11 cellular contexts compared by ENCODE assay signal in the genomic region with DNA sequence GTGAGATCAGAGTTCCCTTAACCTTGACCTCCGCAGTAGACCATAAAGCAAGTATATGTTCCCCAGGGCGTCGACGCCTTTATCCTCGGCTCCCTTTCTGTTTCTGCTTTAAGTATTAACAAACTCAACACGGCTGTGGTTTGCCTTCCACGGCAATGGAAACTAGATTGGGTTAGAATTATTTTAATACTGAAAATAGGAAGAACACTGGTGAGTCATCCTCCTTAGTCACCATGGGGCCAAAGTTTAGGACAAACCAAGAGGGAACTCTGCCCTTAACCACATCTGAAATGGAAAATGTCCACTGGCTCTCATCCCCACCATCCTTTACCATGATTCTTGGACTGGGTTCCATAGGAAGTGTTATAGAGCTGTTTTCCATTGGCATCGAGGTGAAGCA.
DNase-seq lines count a peak whose midpoint lies in the region; ATAC-seq and TF ChIP-seq lines count a peak whose summit lies in the region.
"Had no signal": no experiment of that assay in that cellular context is flagged by ENCODE, and none has a peak within 500 bp of the region (broad histone marks: within the 10 kb centered on the region; RNA-seq: fewer than 3 reads in every experiment).

No MANE protein-coding gene starts in this region.

- peaks cover 0 to 4% (median 3%) of the 10 kb centered on the region in 7 donors for H3K9me3 Mint-ChIP-seq in CD14-positive monocyte
- H3K9me3 Mint-ChIP-seq: activated naive CD8-positive, alpha-beta T cell treated with anti-CD3 and anti-CD28 coated beads, Interleukin-2, amount 10 ng/mL, durations not matched to agents 7 days and 5 days had no signal

- no peak overlapping the region for H2BK12ac ChIP-seq in neuronal stem cell (ENCODE audit: low read length)

- no peaks in the 10 kb centered on the region for H3K79me1 ChIP-seq in neuronal stem cell (ENCODE audit: low read depth, low read length)

- H3K14ac ChIP-seq in neuronal stem cell (ENCODE audit: low read length), result no peak overlapping the region

- no peak overlapping the region for H3K4me2 ChIP-seq in neuronal stem cell (ENCODE audit: insufficient read depth, low read length, poor library complexity, severe bottlenecking)

- H3K4me1 ChIP-seq in lung (ENCODE audit: control insufficient read depth in 2 of 2, insufficient read depth in 2 of 2, low read length in 2 of 2), result peaks cover 0 to 5% of the 10 kb centered on the region in 2 donors
- peaks cover 0 to 8% of the 10 kb centered on the region in 2 donors for H3K4me1 ChIP-seq in neuronal stem cell (ENCODE audit: control insufficient read depth in 2 of 2, insufficient read depth in 1 of 2, low read depth in 1 of 2, low read length in 2 of 2)

- no peaks in the 10 kb centered on the region for H3K36me3 ChIP-seq in lung (ENCODE audit: control insufficient read depth in 2 of 2, insufficient read depth in 2 of 2, low read length in 2 of 2)
- no peaks in the 10 kb centered on the region for H3K36me3 ChIP-seq in neuronal stem cell (replicated peaks in 1 of 2; ENCODE audit: control insufficient read depth in 2 of 2, insufficient read depth in 2 of 2, low read length in 2 of 2)

- H3K23ac ChIP-seq in neuronal stem cell (ENCODE audit: low read depth, low read length, poor library complexity), result no peak overlapping the region

- peak overlapping the region in 1 of 2 donors; percentile 68 for H3K4me3 Mint-ChIP-seq in CD14-positive monocyte
- H3K4me3 Mint-ChIP-seq in T-helper 17 cell, result no peak overlapping the region
- H3K4me3 Mint-ChIP-seq: activated naive CD8-positive, alpha-beta T cell treated with anti-CD3 and anti-CD28 coated beads, Interleukin-2, amount 10 ng/mL, durations not matched to agents 7 days and 5 days; stimulated activated memory B cell treated with anti-CD40 and anti-IgM and Interleukin-4, amounts not matched to agents 10 μg/mL and 1 μg/mL and 100 μg/mL, for 72 hours had no signal

- H3K27ac ChIP-seq in lung (ENCODE audit: low read depth in 1 of 2, low read length in 1 of 2) (no peak overlapping the region), neuronal stem cell (replicated peaks; ENCODE audit: low read length) (no peak overlapping the region)

- H3K18ac ChIP-seq in neuronal stem cell (ENCODE audit: low read length), result no peak overlapping the region

- H3K36me3 Mint-ChIP-seq in CD14-positive monocyte, result no peaks in the 10 kb centered on the region
- H3K36me3 Mint-ChIP-seq in T-helper 17 cell (ENCODE audit: low read depth), result no peaks in the 10 kb centered on the region
- H3K36me3 Mint-ChIP-seq: activated naive CD8-positive, alpha-beta T cell treated with anti-CD3 and anti-CD28 coated beads, Interleukin-2, amount 10 ng/mL, durations not matched to agents 7 days and 5 days; stimulated activated memory B cell treated with anti-CD40 and anti-IgM and Interleukin-4, amounts not matched to agents 10 μg/mL and 1 μg/mL and 100 μg/mL, for 72 hours had no signal

- DNase-seq in CD14-positive monocyte (ENCODE audit: low spot score), result peak; percentile 72
- peak; percentile 41 for DNase-seq in LoVo (ENCODE audit: low spot score)
- peak; percentile 90 for DNase-seq in astrocyte of the spinal cord (ENCODE audit: low read depth, low spot score)
- no peak for DNase-seq in lung (ENCODE audit: low spot score)
- no peak for DNase-seq in activated CD4-positive, alpha-beta T cell treated with anti-CD3 and anti-CD28 coated beads, Interleukin-2, amount 50 U/mL, for 4 hours
- no peak for DNase-seq in T-helper 17 cell
- no peak for DNase-seq in neuronal stem cell (ENCODE audit: low spot score)
- DNase-seq: activated naive CD8-positive, alpha-beta T cell treated with anti-CD3 and anti-CD28 coated beads, Interleukin-2, amount 10 ng/mL, durations not matched to agents 7 days and 5 days had no signal

- H4K91ac ChIP-seq in neuronal stem cell (ENCODE audit: low read depth, low read length, poor library complexity), result no peak overlapping the region

- peak; percentile 34 for ATAC-seq in lung (ENCODE audit: insufficient read depth, low FRiP score)
- no peak for ATAC-seq in T-helper 17 cell
- no peak for ATAC-seq in GM21360 (IDR thresholded peaks at IDR 0.05; ENCODE audit: unreplicated experiment)
- ATAC-seq: Panc1; stimulated activated memory B cell treated with anti-CD40 and anti-IgM and Interleukin-4, amounts not matched to agents 10 μg/mL and 1 μg/mL and 100 μg/mL, for 72 hours had no signal

- intact Hi-C loops in CD14-positive monocyte (cut with micrococcal nuclease), result loop anchor here in 1 of 2 donors (1.0 to 5.0 kb wide), 2 partner anchors 8 to 98 kb away; no protein-coding TSS in a partner anchor

- H3K9me3 ChIP-seq in lung (ENCODE audit: control insufficient read depth in 2 of 2, insufficient read depth in 1 of 2, low read length in 1 of 2) (no peaks in the 10 kb centered on the region), T-helper 17 cell (ENCODE audit: control insufficient read depth, low read length, poor library complexity, severe bottlenecking) (no peaks in the 10 kb centered on the region), neuronal stem cell (replicated peaks in 1 of 2; ENCODE audit: control insufficient read depth in 2 of 2, insufficient read depth in 1 of 2, low read depth in 1 of 2, low read length in 2 of 2) (no peaks in the 10 kb centered on the region)

- H2BK120ac ChIP-seq in neuronal stem cell (ENCODE audit: low read depth, low read length), result no peak overlapping the region

- H4K8ac ChIP-seq in neuronal stem cell (ENCODE audit: low read depth, low read length), result no peak overlapping the region

- H2BK5ac ChIP-seq in neuronal stem cell (ENCODE audit: low read length), result no peak overlapping the region

- H3K4me3 ChIP-seq in astrocyte of the spinal cord (ENCODE audit: low read depth, low read length), result no peak overlapping the region
- H3K4me3 ChIP-seq in lung, result no peak overlapping the region
- H3K4me3 ChIP-seq in neuronal stem cell (ENCODE audit: low read length in 2 of 2), result no peak overlapping the region

- H2BK15ac ChIP-seq in neuronal stem cell (ENCODE audit: low read length), result no peak overlapping the region

- H3K9ac ChIP-seq in neuronal stem cell (ENCODE audit: low read depth, low read length, poor library complexity), result no peak overlapping the region

- peaks cover 0 to 10% (median 2%) of the 10 kb centered on the region in 3 donors for H3K27me3 Mint-ChIP-seq in CD14-positive monocyte (ENCODE audit: low read depth in 3 of 3)
- no peaks in the 10 kb centered on the region for H3K27me3 Mint-ChIP-seq in T-helper 17 cell
- H3K27me3 Mint-ChIP-seq: stimulated activated memory B cell treated with anti-CD40 and anti-IgM and Interleukin-4, amounts not matched to agents 10 μg/mL and 1 μg/mL and 100 μg/mL, for 72 hours had no signal

- H3K4ac ChIP-seq in neuronal stem cell (ENCODE audit: low read length), result no peak overlapping the region

- in situ Hi-C loops in astrocyte of the spinal cord (cut with HindIII; ENCODE audit: low sequenced_read_pairs), result no loop called here

- no peak overlapping the region for H2AK5ac ChIP-seq in neuronal stem cell (ENCODE audit: low read depth, low read length)

- H2AFZ ChIP-seq in neuronal stem cell (ENCODE audit: low read length), result no peak overlapping the region

- H3K27me3 ChIP-seq in lung (ENCODE audit: control insufficient read depth, insufficient read depth) (no peaks in the 10 kb centered on the region), neuronal stem cell (ENCODE audit: control insufficient read depth in 3 of 3, insufficient read depth in 3 of 3, low read depth in 1 of 3, low read length in 3 of 3) (no peaks in the 10 kb centered on the region)

- peak overlapping the region; percentile 79 to 95 (median 89) for H3K27ac Mint-ChIP-seq in CD14-positive monocyte
- H3K27ac Mint-ChIP-seq in T-helper 17 cell, result no peak overlapping the region
- H3K27ac Mint-ChIP-seq: activated naive CD8-positive, alpha-beta T cell treated with anti-CD3 and anti-CD28 coated beads, Interleukin-2, amount 10 ng/mL, durations not matched to agents 7 days and 5 days; stimulated activated memory B cell treated with anti-CD40 and anti-IgM and Interleukin-4, amounts not matched to agents 10 μg/mL and 1 μg/mL and 100 μg/mL, for 72 hours had no signal

- WGBS in lung, 2 donors, result 63 to 77% methylated on average over 8 of the region's 8 CpGs
- no CpG with 5 or more reads among the region's 8 CpGs for WGBS in neuronal stem cell (ENCODE audit: extremely low coverage in 2 of 2, insufficient read length in 2 of 2, insufficient replicate concordance in 1 of 2), 2 donors

- peaks cover 25% of the 10 kb centered on the region for H3K4me1 Mint-ChIP-seq in CD14-positive monocyte
- no peaks in the 10 kb centered on the region for H3K4me1 Mint-ChIP-seq in T-helper 17 cell
- H3K4me1 Mint-ChIP-seq: activated naive CD8-positive, alpha-beta T cell treated with anti-CD3 and anti-CD28 coated beads, Interleukin-2, amount 10 ng/mL, durations not matched to agents 7 days and 5 days; stimulated activated memory B cell treated with anti-CD40 and anti-IgM and Interleukin-4, amounts not matched to agents 10 μg/mL and 1 μg/mL and 100 μg/mL, for 72 hours had no signal

- TF ChIP-seq CTCF in CD14-positive monocyte (IDR thresholded peaks at IDR 0.05), result no peak
- no peak for TF ChIP-seq CTCF in astrocyte of the spinal cord (IDR thresholded peaks at IDR 0.05; ENCODE audit: low read depth, low read length)
- TF ChIP-seq CTCF in lung (IDR thresholded peaks at IDR 0.05; ENCODE audit: control extremely low read depth, extremely low read depth), result no peak

Comparison
In these comparisons a context has a peak if more than half of its experiments do, and no peak if none do; other contexts are left out.
1. DNase-seq: peak in CD14-positive monocyte (single experiment), LoVo (single experiment) and astrocyte of the spinal cord (single experiment); none in lung (single experiment), activated CD4-positive, alpha-beta T cell treated with anti-CD3 and anti-CD28 coated beads, Interleukin-2, amount 50 U/mL, for 4 hours (0 of 2), T-helper 17 cell (0 of 3) and neuronal stem cell (single experiment).